In the genomic region with DNA sequence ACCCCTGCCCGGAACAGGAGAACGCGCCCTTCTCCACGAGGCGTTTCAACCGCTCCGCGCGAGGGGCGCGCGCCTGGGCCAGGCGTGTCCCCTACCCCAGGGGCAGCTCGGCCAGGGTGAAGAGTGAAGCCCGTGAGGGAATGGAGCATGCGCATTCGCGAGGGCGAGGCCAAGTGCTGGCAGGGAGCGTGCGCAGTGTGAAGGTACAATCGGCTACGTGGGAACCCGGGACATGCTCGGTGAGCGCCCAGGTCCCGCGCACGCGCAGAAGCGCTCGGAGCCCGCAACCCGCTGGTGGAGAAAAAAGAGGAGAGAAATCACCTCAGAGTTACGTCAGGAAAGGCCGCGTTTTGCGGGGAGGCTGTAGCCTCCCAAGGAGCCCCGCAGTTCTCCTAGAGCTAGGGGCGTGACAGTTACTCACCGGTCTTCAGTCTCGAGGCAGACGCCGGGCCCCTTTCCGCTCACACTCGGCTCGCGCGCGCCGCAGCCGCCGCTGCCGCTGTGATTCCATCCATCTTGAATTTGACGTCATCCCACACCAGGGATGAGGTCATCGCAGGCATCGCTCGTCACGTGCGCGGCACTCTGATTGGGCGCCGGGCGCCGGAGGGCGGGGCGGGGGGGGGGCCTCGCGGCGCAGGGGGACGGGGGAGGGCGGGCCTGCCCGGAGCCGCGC, we compare ENCODE assay signal across 1 cellular context.
TF ChIP-seq lines count a peak whose summit lies in the region.

ZBTB21 (minus strand) TSS at position 530 of the 676 bp plus-strand sequence. CDS start 16,265 bp downstream, outside the sequence.

TF ChIP-seq in WTC11, 78 proteins besides CTCF, POLR2A, EP300 and RAD21 (continued from another document and continues in another):
- TF ChIP-seq, protein P1, sequence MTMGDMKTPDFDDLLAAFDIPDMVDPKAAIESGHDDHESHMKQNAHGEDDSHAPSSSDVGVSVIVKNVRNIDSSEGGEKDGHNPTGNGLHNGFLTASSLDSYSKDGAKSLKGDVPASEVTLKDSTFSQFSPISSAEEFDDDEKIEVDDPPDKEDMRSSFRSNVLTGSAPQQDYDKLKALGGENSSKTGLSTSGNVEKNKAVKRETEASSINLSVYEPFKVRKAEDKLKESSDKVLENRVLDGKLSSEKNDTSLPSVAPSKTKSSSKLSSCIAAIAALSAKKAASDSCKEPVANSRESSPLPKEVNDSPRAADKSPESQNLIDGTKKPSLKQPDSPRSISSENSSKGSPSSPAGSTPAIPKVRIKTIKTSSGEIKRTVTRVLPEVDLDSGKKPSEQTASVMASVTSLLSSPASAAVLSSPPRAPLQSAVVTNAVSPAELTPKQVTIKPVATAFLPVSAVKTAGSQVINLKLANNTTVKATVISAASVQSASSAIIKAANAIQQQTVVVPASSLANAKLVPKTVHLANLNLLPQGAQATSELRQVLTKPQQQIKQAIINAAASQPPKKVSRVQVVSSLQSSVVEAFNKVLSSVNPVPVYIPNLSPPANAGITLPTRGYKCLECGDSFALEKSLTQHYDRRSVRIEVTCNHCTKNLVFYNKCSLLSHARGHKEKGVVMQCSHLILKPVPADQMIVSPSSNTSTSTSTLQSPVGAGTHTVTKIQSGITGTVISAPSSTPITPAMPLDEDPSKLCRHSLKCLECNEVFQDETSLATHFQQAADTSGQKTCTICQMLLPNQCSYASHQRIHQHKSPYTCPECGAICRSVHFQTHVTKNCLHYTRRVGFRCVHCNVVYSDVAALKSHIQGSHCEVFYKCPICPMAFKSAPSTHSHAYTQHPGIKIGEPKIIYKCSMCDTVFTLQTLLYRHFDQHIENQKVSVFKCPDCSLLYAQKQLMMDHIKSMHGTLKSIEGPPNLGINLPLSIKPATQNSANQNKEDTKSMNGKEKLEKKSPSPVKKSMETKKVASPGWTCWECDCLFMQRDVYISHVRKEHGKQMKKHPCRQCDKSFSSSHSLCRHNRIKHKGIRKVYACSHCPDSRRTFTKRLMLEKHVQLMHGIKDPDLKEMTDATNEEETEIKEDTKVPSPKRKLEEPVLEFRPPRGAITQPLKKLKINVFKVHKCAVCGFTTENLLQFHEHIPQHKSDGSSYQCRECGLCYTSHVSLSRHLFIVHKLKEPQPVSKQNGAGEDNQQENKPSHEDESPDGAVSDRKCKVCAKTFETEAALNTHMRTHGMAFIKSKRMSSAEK (CRISPR knock-in tag; IDR thresholded peaks at IDR 0.05; ENCODE audit: borderline replicate concordance), result no peak
- TF ChIP-seq, protein P2, sequence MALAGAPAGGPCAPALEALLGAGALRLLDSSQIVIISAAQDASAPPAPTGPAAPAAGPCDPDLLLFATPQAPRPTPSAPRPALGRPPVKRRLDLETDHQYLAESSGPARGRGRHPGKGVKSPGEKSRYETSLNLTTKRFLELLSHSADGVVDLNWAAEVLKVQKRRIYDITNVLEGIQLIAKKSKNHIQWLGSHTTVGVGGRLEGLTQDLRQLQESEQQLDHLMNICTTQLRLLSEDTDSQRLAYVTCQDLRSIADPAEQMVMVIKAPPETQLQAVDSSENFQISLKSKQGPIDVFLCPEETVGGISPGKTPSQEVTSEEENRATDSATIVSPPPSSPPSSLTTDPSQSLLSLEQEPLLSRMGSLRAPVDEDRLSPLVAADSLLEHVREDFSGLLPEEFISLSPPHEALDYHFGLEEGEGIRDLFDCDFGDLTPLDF (CRISPR knock-in tag; IDR thresholded peaks at IDR 0.05), result no peak
- no peak for TF ChIP-seq GABPB1 (CRISPR knock-in tag; IDR thresholded peaks at IDR 0.05)
- TF ChIP-seq FOXK1 (CRISPR knock-in tag; IDR thresholded peaks at IDR 0.05), result peak; percentile 13; the same call in 1 of the 2 replicates
- peak; percentile 39; the same call in 1 of the 2 replicates for TF ChIP-seq NFYB (CRISPR knock-in tag; conservative IDR thresholded peaks at IDR 0.05; ENCODE audit: low read depth)
- TF ChIP-seq JAZF1 (CRISPR knock-in tag; IDR thresholded peaks at IDR 0.05), result no peak
- no peak for TF ChIP-seq ZNF317 (CRISPR knock-in tag; IDR thresholded peaks at IDR 0.05; ENCODE audit: borderline replicate concordance, low read depth)
- TF ChIP-seq SP1 (CRISPR knock-in tag; conservative IDR thresholded peaks at IDR 0.05), result no peak
- TF ChIP-seq SMAD4 (CRISPR knock-in tag; IDR thresholded peaks at IDR 0.05), result no peak
- TF ChIP-seq ZNF512 (CRISPR knock-in tag; IDR thresholded peaks at IDR 0.05; ENCODE audit: borderline replicate concordance), result no peak
- TF ChIP-seq, protein P3, sequence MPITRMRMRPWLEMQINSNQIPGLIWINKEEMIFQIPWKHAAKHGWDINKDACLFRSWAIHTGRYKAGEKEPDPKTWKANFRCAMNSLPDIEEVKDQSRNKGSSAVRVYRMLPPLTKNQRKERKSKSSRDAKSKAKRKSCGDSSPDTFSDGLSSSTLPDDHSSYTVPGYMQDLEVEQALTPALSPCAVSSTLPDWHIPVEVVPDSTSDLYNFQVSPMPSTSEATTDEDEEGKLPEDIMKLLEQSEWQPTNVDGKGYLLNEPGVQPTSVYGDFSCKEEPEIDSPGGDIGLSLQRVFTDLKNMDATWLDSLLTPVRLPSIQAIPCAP (CRISPR knock-in tag; IDR thresholded peaks at IDR 0.05), result no peak
- TF ChIP-seq ZNF423 (CRISPR knock-in tag; IDR thresholded peaks at IDR 0.05), result no peak
- no peak for TF ChIP-seq ZNF219 (CRISPR knock-in tag; IDR thresholded peaks at IDR 0.05; ENCODE audit: borderline replicate concordance)
- 0 out of 2 replicates have a peak, but pooled peaks have one; percentile 13 for TF ChIP-seq CREB1 (CRISPR knock-in tag; IDR thresholded peaks at IDR 0.05)
- TF ChIP-seq, protein P4, sequence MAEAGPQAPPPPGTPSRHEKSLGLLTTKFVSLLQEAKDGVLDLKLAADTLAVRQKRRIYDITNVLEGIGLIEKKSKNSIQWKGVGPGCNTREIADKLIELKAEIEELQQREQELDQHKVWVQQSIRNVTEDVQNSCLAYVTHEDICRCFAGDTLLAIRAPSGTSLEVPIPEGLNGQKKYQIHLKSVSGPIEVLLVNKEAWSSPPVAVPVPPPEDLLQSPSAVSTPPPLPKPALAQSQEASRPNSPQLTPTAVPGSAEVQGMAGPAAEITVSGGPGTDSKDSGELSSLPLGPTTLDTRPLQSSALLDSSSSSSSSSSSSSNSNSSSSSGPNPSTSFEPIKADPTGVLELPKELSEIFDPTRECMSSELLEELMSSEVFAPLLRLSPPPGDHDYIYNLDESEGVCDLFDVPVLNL (CRISPR knock-in tag; IDR thresholded peaks at IDR 0.05; ENCODE audit: borderline replicate concordance, low read depth), result no peak
- TF ChIP-seq CDX4 (CRISPR knock-in tag; IDR thresholded peaks at IDR 0.05; ENCODE audit: borderline replicate concordance), result no peak
- no peak for TF ChIP-seq ATF1 (CRISPR knock-in tag; IDR thresholded peaks at IDR 0.05)
- TF ChIP-seq, protein P5, sequence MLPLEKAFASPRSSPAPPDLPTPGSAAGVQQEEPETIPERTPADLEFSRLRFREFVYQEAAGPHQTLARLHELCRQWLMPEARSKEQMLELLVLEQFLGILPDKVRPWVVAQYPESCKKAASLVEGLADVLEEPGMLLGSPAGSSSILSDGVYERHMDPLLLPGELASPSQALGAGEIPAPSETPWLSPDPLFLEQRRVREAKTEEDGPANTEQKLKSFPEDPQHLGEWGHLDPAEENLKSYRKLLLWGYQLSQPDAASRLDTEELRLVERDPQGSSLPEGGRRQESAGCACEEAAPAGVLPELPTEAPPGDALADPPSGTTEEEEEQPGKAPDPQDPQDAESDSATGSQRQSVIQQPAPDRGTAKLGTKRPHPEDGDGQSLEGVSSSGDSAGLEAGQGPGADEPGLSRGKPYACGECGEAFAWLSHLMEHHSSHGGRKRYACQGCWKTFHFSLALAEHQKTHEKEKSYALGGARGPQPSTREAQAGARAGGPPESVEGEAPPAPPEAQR (CRISPR knock-in tag; IDR thresholded peaks at IDR 0.05), result no peak
- TF ChIP-seq, protein P6, sequence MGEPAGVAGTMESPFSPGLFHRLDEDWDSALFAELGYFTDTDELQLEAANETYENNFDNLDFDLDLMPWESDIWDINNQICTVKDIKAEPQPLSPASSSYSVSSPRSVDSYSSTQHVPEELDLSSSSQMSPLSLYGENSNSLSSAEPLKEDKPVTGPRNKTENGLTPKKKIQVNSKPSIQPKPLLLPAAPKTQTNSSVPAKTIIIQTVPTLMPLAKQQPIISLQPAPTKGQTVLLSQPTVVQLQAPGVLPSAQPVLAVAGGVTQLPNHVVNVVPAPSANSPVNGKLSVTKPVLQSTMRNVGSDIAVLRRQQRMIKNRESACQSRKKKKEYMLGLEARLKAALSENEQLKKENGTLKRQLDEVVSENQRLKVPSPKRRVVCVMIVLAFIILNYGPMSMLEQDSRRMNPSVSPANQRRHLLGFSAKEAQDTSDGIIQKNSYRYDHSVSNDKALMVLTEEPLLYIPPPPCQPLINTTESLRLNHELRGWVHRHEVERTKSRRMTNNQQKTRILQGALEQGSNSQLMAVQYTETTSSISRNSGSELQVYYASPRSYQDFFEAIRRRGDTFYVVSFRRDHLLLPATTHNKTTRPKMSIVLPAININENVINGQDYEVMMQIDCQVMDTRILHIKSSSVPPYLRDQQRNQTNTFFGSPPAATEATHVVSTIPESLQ (CRISPR knock-in tag; IDR thresholded peaks at IDR 0.05), result no peak
- no peak for TF ChIP-seq PREB (CRISPR knock-in tag; IDR thresholded peaks at IDR 0.05; ENCODE audit: borderline replicate concordance)
- TF ChIP-seq IRF2 (CRISPR knock-in tag; IDR thresholded peaks at IDR 0.05; ENCODE audit: borderline replicate concordance, low read depth), result no peak
- TF ChIP-seq, protein P7, sequence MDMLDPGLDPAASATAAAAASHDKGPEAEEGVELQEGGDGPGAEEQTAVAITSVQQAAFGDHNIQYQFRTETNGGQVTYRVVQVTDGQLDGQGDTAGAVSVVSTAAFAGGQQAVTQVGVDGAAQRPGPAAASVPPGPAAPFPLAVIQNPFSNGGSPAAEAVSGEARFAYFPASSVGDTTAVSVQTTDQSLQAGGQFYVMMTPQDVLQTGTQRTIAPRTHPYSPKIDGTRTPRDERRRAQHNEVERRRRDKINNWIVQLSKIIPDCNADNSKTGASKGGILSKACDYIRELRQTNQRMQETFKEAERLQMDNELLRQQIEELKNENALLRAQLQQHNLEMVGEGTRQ (CRISPR knock-in tag; IDR thresholded peaks at IDR 0.05), result peak; percentile 87
- TF ChIP-seq CBFB (CRISPR knock-in tag; IDR thresholded peaks at IDR 0.05; ENCODE audit: low read depth), result no peak
- no peak for TF ChIP-seq EMX1 (CRISPR knock-in tag; IDR thresholded peaks at IDR 0.05)
- peak; percentile 99 for TF ChIP-seq ZBTB21 (CRISPR knock-in tag; IDR thresholded peaks at IDR 0.05; ENCODE audit: borderline replicate concordance)
- no peak for TF ChIP-seq SOX15 (CRISPR knock-in tag; IDR thresholded peaks at IDR 0.05)
- TF ChIP-seq ETV6 (CRISPR knock-in tag; IDR thresholded peaks at IDR 0.05), result 0 out of 2 replicates have a peak, but pooled peaks have one; percentile 11
- TF ChIP-seq MAX (CRISPR knock-in tag; IDR thresholded peaks at IDR 0.05), result peak; percentile 85
- peak; percentile 61; the same call in 1 of the 2 replicates for TF ChIP-seq ARID4B (CRISPR knock-in tag; IDR thresholded peaks at IDR 0.05; ENCODE audit: borderline replicate concordance)
- TF ChIP-seq KAT7 (CRISPR knock-in tag; IDR thresholded peaks at IDR 0.05; ENCODE audit: borderline replicate concordance), result no peak
